2 cellular contexts compared by ENCODE assay signal in genomic region chr16:85729452-85729851, GRCh38.
A peak's percentile ranks its signal among the peaks of the same experiment; 100 is the strongest.
TF ChIP-seq lines count a peak whose summit lies in the region.

No MANE protein-coding gene starts in this region.

TF ChIP-seq in GM23338, 12 proteins besides CTCF, POLR2A, EP300 and RAD21:
- TF ChIP-seq ETS1 (IDR thresholded peaks at IDR 0.05) (no peak), POLR2AphosphoS5 (IDR thresholded peaks at IDR 0.05; ENCODE audit: low read depth) (no peak), CREB1 (CRISPR knock-in tag; IDR thresholded peaks at IDR 0.05; ENCODE audit: low read depth) (no peak), ZNF331 (CRISPR knock-in tag; IDR thresholded peaks at IDR 0.05; ENCODE audit: low read depth) (no peak), ZNF114 (CRISPR knock-in tag; IDR thresholded peaks at IDR 0.05) (no peak), ZNF462 (CRISPR knock-in tag; IDR thresholded peaks at IDR 0.05) (no peak), EZH2 (IDR thresholded peaks at IDR 0.05; ENCODE audit: low read depth, unreplicated experiment) (no peak)
TF ChIP-seq in GM23338: peak in this region for 0.

TF ChIP-seq in H1, 55 proteins besides CTCF, POLR2A, EP300 and RAD21:
- no peak for TF ChIP-seq CHD7 (IDR thresholded peaks at IDR 0.05; ENCODE audit: insufficient replicate concordance, low read length)
- TF ChIP-seq HDAC2 (IDR thresholded peaks at IDR 0.05; ENCODE audit: borderline replicate concordance in 1 of 2, low read depth in 2 of 2, low read length in 2 of 2), result no peak
- 0 out of 2 replicates have a peak, but pooled peaks have one; percentile 7 for TF ChIP-seq JUN (IDR thresholded peaks at IDR 0.05; ENCODE audit: low read depth, low read length)
- no peak for TF ChIP-seq E2F6 (IDR thresholded peaks at IDR 0.05)
- no peak for TF ChIP-seq CHD2 (IDR thresholded peaks at IDR 0.05; ENCODE audit: low read length)
- no peak for TF ChIP-seq SAP30 (IDR thresholded peaks at IDR 0.05; ENCODE audit: insufficient read depth, insufficient replicate concordance, low read length)
- TF ChIP-seq SRF (IDR thresholded peaks at IDR 0.05; ENCODE audit: low read depth, low read length), result peak; percentile 59
- TF ChIP-seq YY1 (IDR thresholded peaks at IDR 0.05; ENCODE audit: low read depth, low read length), result no peak
- no peak for TF ChIP-seq TAF1 (IDR thresholded peaks at IDR 0.05; ENCODE audit: low read depth, low read length)
- TF ChIP-seq MAX (IDR thresholded peaks at IDR 0.05), result no peak
- no peak for TF ChIP-seq RXRA (IDR thresholded peaks at IDR 0.05; ENCODE audit: insufficient read depth, low read depth, low read length)
- TF ChIP-seq CBX5 (IDR thresholded peaks at IDR 0.05; ENCODE audit: low read depth, low read length), result no peak
- TF ChIP-seq MAFK (IDR thresholded peaks at IDR 0.05; ENCODE audit: low read depth, low read length), result no peak
- TF ChIP-seq KDM1A (IDR thresholded peaks at IDR 0.05; ENCODE audit: borderline replicate concordance, low read length), result no peak
- TF ChIP-seq ATF3 (IDR thresholded peaks at IDR 0.05; ENCODE audit: insufficient read depth, low read depth, low read length), result no peak
